Comparison of ENCODE assay signal across 31 cellular contexts in genomic region chr5:135020111-135020895, GRCh38. TPM values are rescaled to one million over a fixed set of nuclear protein-coding genes. Genes with fewer than 3 reads are reported as not detected.
DNase-seq lines count a peak whose midpoint lies in the region; ATAC-seq and TF ChIP-seq lines count a peak whose summit lies in the region.
"Had no signal": no experiment of that assay in that cellular context is flagged by ENCODE, and none has a peak within 500 bp of the region (broad histone marks: within the 10 kb centered on the region; RNA-seq: fewer than 3 reads in every experiment).

No MANE protein-coding gene starts in this region.

- no peak overlapping the region for H3K4me2 ChIP-seq in GM23338
- H3K4me2 ChIP-seq: PC-9 had no signal

- H3K9me3 Mint-ChIP-seq in GM23338 = no peaks in the 10 kb centered on the region
- H3K9me3 Mint-ChIP-seq: activated B cell treated with CpG ODN at 0.5 μM for 24 hours; activated CD4-positive, alpha-beta memory T cell treated with anti-CD3 and anti-CD28 coated beads for 36 hours; activated T-helper 17 cell treated with anti-CD3 and anti-CD28 coated beads, Interleukin-2, amount 50 U/mL, for 72 hours; CD4-positive, alpha-beta T cell; stimulated activated effector memory CD8-positive, alpha-beta T cell treated with anti-CD3 and anti-CD28 coated beads, Interleukin-12 subunit alpha, Interleukin-12 subunit beta, amount 100 ng/mL, for 72 hours had no signal

- no peak overlapping the region for H3K4me3 ChIP-seq in GM23338
- H3K4me3 ChIP-seq in MG63 = no peak overlapping the region
- H3K4me3 ChIP-seq: GM23248, mucosa of descending colon, PC-9 had no signal

- peaks cover 27% of the 10 kb centered on the region for H3K27me3 Mint-ChIP-seq in GM23338 (ENCODE audit: insufficient read depth, low read depth, poor library complexity)
- H3K27me3 Mint-ChIP-seq: activated CD4-positive, alpha-beta memory T cell treated with anti-CD3 and anti-CD28 coated beads for 36 hours; activated T-helper 17 cell treated with anti-CD3 and anti-CD28 coated beads, Interleukin-2, amount 50 U/mL, for 72 hours had no signal

- no peaks in the 10 kb centered on the region for H3K4me1 ChIP-seq in GM23338 (ENCODE audit: insufficient read depth)
- H3K4me1 ChIP-seq: parathyroid adenoma had no signal

- H3F3A ChIP-seq in GM23338 (replicated peaks; ENCODE audit: low read depth) = no peaks in the 10 kb centered on the region

- no peak for TF ChIP-seq CTCF in GM23338 (conservative IDR thresholded peaks at IDR 0.05; ENCODE audit: low read depth in 2 of 2)

- no peaks in the 10 kb centered on the region; the same call in 2 of the 3 replicates for H3K36me3 Mint-ChIP-seq in GM23338 (ENCODE audit: low read depth)
- H3K36me3 Mint-ChIP-seq: activated CD4-positive, alpha-beta memory T cell treated with anti-CD3 and anti-CD28 coated beads for 36 hours; stimulated activated effector memory CD8-positive, alpha-beta T cell treated with anti-CD3 and anti-CD28 coated beads, Interleukin-12 subunit alpha, Interleukin-12 subunit beta, amount 100 ng/mL, for 72 hours had no signal

- H3K27me3 ChIP-seq in GM23338 (ENCODE audit: insufficient read depth) (peaks cover 20% of the 10 kb centered on the region), MG63 (no peaks in the 10 kb centered on the region)

- DNase-seq in DMS 273 (lab: John Stamatoyannopoulos, UW; ENCODE audit: unreplicated experiment) = peak; percentile 49
- no peak for DNase-seq in DMS 273 treated with DMSO at 0.1 percent for 48 hours (lab: John Stamatoyannopoulos, UW)
- DNase-seq in GM23338 (ENCODE audit: low spot score) = no peak
- DNase-seq in posterior vena cava (ENCODE audit: low spot score) = peak; percentile 31
- no peak for DNase-seq in GM03348 (ENCODE audit: low spot score)
- DNase-seq in MG63 = no peak
- DNase-seq: activated B cell treated with CpG ODN at 0.5 μM for 24 hours; activated CD4-positive, alpha-beta memory T cell treated with anti-CD3 and anti-CD28 coated beads for 36 hours; EL; GM23248; mucosa of descending colon; NCI-H1048; NCI-H1694 treated with DMSO at 0.1 percent for 48 hours; NCI-H2171 treated with DMSO at 0.1 percent for 48 hours; NCI-H524 treated with DMSO at 0.1 percent for 48 hours; PC-9; Right ventricle myocardium superior; stimulated activated CD4-positive, alpha-beta T cell treated with anti-CD3 and anti-CD28 coated beads, Interleukin-4, amount 100 ng/mL, for 24 hours; substantia nigra had no signal

- intact Hi-C loops in posterior vena cava (cut with DNase I) = no loop called here

- no peaks in the 10 kb centered on the region; the same call in 1 of the 2 replicates for H4K20me1 ChIP-seq in GM23338 (replicated peaks; ENCODE audit: insufficient read depth)

- H3K79me2 ChIP-seq in GM23338 (replicated peaks; ENCODE audit: insufficient read depth) = no peaks in the 10 kb centered on the region
- H3K79me2 ChIP-seq: parathyroid adenoma had no signal

- peaks cover 2% of the 10 kb centered on the region; the same call in 2 of the 3 replicates for H3K4me1 Mint-ChIP-seq in GM23338
- H3K4me1 Mint-ChIP-seq: activated B cell treated with CpG ODN at 0.5 μM for 24 hours; activated T-helper 17 cell treated with anti-CD3 and anti-CD28 coated beads, Interleukin-2, amount 50 U/mL, for 72 hours; stimulated activated effector memory CD8-positive, alpha-beta T cell treated with anti-CD3 and anti-CD28 coated beads, Interleukin-12 subunit alpha, Interleukin-12 subunit beta, amount 100 ng/mL, for 72 hours had no signal

- ATAC-seq in GM23338 (peak; percentile 40), esophagus mucosa (peak; percentile 4), GM19328 (IDR thresholded peaks at IDR 0.05; ENCODE audit: unreplicated experiment) (no peak)
- ATAC-seq: activated T-helper 17 cell treated with anti-CD3 and anti-CD28 coated beads, Interleukin-2, amount 50 U/mL, for 72 hours; mucosa of descending colon; right cardiac atrium; stimulated activated effector memory CD8-positive, alpha-beta T cell treated with anti-CD3 and anti-CD28 coated beads, Interleukin-12 subunit alpha, Interleukin-12 subunit beta, amount 100 ng/mL, for 72 hours had no signal

- no peaks in the 10 kb centered on the region for H3K9me2 ChIP-seq in GM23338 (ENCODE audit: insufficient read depth)

- H3K36me3 ChIP-seq in GM23338 (ENCODE audit: insufficient read depth) (no peaks in the 10 kb centered on the region), MG63 (peaks cover 76% of the 10 kb centered on the region)

- no peaks in the 10 kb centered on the region for H3K9me3 ChIP-seq in MG63
- H3K9me3 ChIP-seq: mucosa of descending colon had no signal

- no peak overlapping the region for H3K4me3 Mint-ChIP-seq in GM23338
- H3K4me3 Mint-ChIP-seq: activated B cell treated with CpG ODN at 0.5 μM for 24 hours; activated CD4-positive, alpha-beta memory T cell treated with anti-CD3 and anti-CD28 coated beads for 36 hours; activated T-helper 17 cell treated with anti-CD3 and anti-CD28 coated beads, Interleukin-2, amount 50 U/mL, for 72 hours; CD4-positive, alpha-beta T cell; stimulated activated effector memory CD8-positive, alpha-beta T cell treated with anti-CD3 and anti-CD28 coated beads, Interleukin-12 subunit alpha, Interleukin-12 subunit beta, amount 100 ng/mL, for 72 hours had no signal

- no peak overlapping the region for H3K27ac Mint-ChIP-seq in GM23338
- H3K27ac Mint-ChIP-seq: activated B cell treated with CpG ODN at 0.5 μM for 24 hours; activated CD4-positive, alpha-beta memory T cell treated with anti-CD3 and anti-CD28 coated beads for 36 hours; activated T-helper 17 cell treated with anti-CD3 and anti-CD28 coated beads, Interleukin-2, amount 50 U/mL, for 72 hours; CD4-positive, alpha-beta T cell; stimulated activated effector memory CD8-positive, alpha-beta T cell treated with anti-CD3 and anti-CD28 coated beads, Interleukin-12 subunit alpha, Interleukin-12 subunit beta, amount 100 ng/mL, for 72 hours had no signal

- no peak overlapping the region for H3K27ac ChIP-seq in GM23338 (ENCODE audit: low read depth)
- H3K27ac ChIP-seq: 22Rv1, GM23248, HL-60, parathyroid adenoma, PC-9 had no signal

- H2AFZ ChIP-seq in GM23338 = no peak overlapping the region
- H2AFZ ChIP-seq: GM23248, parathyroid adenoma, PC-9 had no signal

TF ChIP-seq in GM23338, 12 proteins besides CTCF, POLR2A, EP300 and RAD21 (continues in another document):
- no peak for TF ChIP-seq JUNB (IDR thresholded peaks at IDR 0.05; ENCODE audit: unreplicated experiment)
- TF ChIP-seq STAT1 (IDR thresholded peaks at IDR 0.05; ENCODE audit: unreplicated experiment) = no peak
- no peak for TF ChIP-seq NANOG (IDR thresholded peaks at IDR 0.05; ENCODE audit: borderline replicate concordance)
- TF ChIP-seq ETS1 (IDR thresholded peaks at IDR 0.05) = no peak
- TF ChIP-seq ZNF331 (CRISPR knock-in tag; IDR thresholded peaks at IDR 0.05; ENCODE audit: low read depth) = no peak

RNA-seq across cellular contexts. Expression of gene PITX1, which starts 13.7 kb away (rescaled TPM):
- not detected in 2 replicates for total RNA-seq in GM23338 (2014; rRNA removed; shearing (Covaris generic))
- polyA plus RNA-seq in GM23338 (2016; fragmentation: Nextera tagmentation; extraction: Ambion mirVana) = not detected in 2 replicates
- total RNA-seq in esophagus mucosa (689 TPM), posterior vena cava (under 1 TPM; 0.81 to 0.97 TPM)
- 217 and 372 TPM in 2 replicates for total RNA-seq in MG63 (2014; rRNA removed; shearing (Covaris generic); ENCODE audit: low replicate concordance)
- total RNA-seq: activated B cell treated with CpG ODN at 0.5 μM for 24 hours; activated T-helper 17 cell treated with anti-CD3 and anti-CD28 coated beads, Interleukin-2, amount 50 U/mL, for 72 hours; CD4-positive, alpha-beta T cell; dermis microvascular lymphatic vessel endothelial cell; GM23248; liver; Right ventricle myocardium superior had no signal
- polyA plus RNA-seq: GM23248, neural cell had no signal

RNA-seq across cellular contexts. Expression of gene CATSPER3, which starts 52.6 kb away (rescaled TPM):
- 0.74 TPM in 1 of 2 replicates, not detected in the other for total RNA-seq in GM23338 (2014; rRNA removed; shearing (Covaris generic))
- 0.19 and 0.37 TPM in 2 replicates for polyA plus RNA-seq in GM23338 (2016; fragmentation: Nextera tagmentation; extraction: Ambion mirVana)
- total RNA-seq in esophagus mucosa = 0.40 TPM
- total RNA-seq in posterior vena cava = under 1 TPM in 1 of 2 donors, not detected in 1; 0.43 TPM
- 0.59 and 1.5 TPM in 2 replicates for total RNA-seq in MG63 (2014; rRNA removed; shearing (Covaris generic); ENCODE audit: low replicate concordance)

Comparison
In these comparisons a context has a peak if more than half of its experiments do, and no peak if none do; other contexts are left out.
1. DNase-seq: peak in DMS 273 (single experiment) and posterior vena cava (single experiment); none in DMS 273 treated with DMSO at 0.1 percent for 48 hours (single experiment), GM23338 (single experiment), GM03348 (single experiment) and MG63 (single experiment).
2. RNA of gene PITX1, which starts 13.7 kb away (total RNA-seq): 689 TPM in esophagus mucosa (single experiment) and 217 to 372 TPM in MG63; 0.81 to 0.97 TPM in posterior vena cava and not detected in GM23338; every median in the first group is over 100 times any median in the second.